1 cellular context compared by ENCODE assay signal in genomic region chr16:58733671-58734458, GRCh38.
TF ChIP-seq lines count a peak whose summit lies in the region.

Gene GOT2 (minus strand): TSS chr16:58734316. CDS start chr16:58734228, 88 bp downstream.

TF ChIP-seq in HepG2, 621 proteins besides CTCF, POLR2A, EP300 and RAD21 (continued from another document and continues in another):
- TF ChIP-seq, protein P1, sequence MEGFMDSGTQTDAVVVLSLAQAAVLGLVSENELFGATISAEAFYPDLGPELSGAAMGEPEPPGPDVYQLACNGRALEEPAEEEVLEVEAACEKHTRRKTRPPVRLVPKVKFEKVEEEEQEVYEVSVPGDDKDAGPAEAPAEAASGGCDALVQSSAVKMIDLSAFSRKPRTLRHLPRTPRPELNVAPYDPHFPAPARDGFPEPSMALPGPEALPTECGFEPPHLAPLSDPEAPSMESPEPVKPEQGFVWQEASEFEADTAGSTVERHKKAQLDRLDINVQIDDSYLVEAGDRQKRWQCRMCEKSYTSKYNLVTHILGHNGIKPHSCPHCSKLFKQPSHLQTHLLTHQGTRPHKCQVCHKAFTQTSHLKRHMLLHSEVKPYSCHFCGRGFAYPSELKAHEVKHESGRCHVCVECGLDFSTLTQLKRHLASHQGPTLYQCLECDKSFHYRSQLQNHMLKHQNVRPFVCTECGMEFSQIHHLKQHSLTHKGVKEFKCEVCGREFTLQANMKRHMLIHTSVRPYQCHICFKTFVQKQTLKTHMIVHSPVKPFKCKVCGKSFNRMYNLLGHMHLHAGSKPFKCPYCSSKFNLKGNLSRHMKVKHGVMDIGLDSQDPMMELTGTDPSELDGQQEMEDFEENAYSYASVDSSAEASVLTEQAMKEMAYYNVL (CRISPR knock-in tag; IDR thresholded peaks at IDR 0.05; ENCODE audit: borderline replicate concordance): peak; percentile 89
- TF ChIP-seq, protein P2, sequence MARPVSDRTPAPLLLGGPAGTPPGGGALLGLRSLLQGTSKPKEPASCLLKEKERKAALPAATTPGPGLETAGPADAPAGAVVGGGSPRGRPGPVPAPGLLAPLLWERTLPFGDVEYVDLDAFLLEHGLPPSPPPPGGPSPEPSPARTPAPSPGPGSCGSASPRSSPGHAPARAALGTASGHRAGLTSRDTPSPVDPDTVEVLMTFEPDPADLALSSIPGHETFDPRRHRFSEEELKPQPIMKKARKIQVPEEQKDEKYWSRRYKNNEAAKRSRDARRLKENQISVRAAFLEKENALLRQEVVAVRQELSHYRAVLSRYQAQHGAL (CRISPR knock-in tag; IDR thresholded peaks at IDR 0.05; ENCODE audit: not compliant biosample characterization): peak; percentile 62
- TF ChIP-seq NFIC (IDR thresholded peaks at IDR 0.05; ENCODE audit: low read length) (no peak), ZNF232 (CRISPR knock-in tag; IDR thresholded peaks at IDR 0.05; ENCODE audit: borderline replicate concordance) (peak; percentile 94), ZNF543 (CRISPR knock-in tag; IDR thresholded peaks at IDR 0.05) (peak; percentile 81; the same call in 1 of the 2 replicates), ZNF503 (CRISPR knock-in tag; IDR thresholded peaks at IDR 0.05) (peak; percentile 77), ZNF589 (CRISPR knock-in tag; conservative IDR thresholded peaks at IDR 0.05) (peak; percentile 86), ARID3A (IDR thresholded peaks at IDR 0.05; ENCODE audit: low read depth, low read length) (peak; percentile 59; the same call in 1 of the 2 replicates), IKZF4 (CRISPR knock-in tag; IDR thresholded peaks at IDR 0.05; ENCODE audit: borderline replicate concordance, low read depth, not compliant biosample characterization) (peak; percentile 78), ZNF616 (CRISPR knock-in tag; IDR thresholded peaks at IDR 0.05; ENCODE audit: low read depth) (no peak; the same call in 1 of the 2 replicates), KMT2A (CRISPR knock-in tag; IDR thresholded peaks at IDR 0.05) (peak; percentile 98), SMC3 (IDR thresholded peaks at IDR 0.05; ENCODE audit: low read length) (no peak), MIER3 (CRISPR knock-in tag; IDR thresholded peaks at IDR 0.05; ENCODE audit: borderline replicate concordance) (peak; percentile 96), PHF21A (CRISPR knock-in tag; IDR thresholded peaks at IDR 0.05) (peak; percentile 87), REL (CRISPR knock-in tag; conservative IDR thresholded peaks at IDR 0.05) (peak; percentile 92), RARG (CRISPR knock-in tag; IDR thresholded peaks at IDR 0.05; ENCODE audit: low read depth) (no peak), SP2 (CRISPR knock-in tag; IDR thresholded peaks at IDR 0.05) (no peak), ZNF670 (CRISPR knock-in tag; IDR thresholded peaks at IDR 0.05; ENCODE audit: borderline replicate concordance) (peak; percentile 97), ZNF749 (CRISPR knock-in tag; IDR thresholded peaks at IDR 0.05; ENCODE audit: borderline replicate concordance) (peak; percentile 51; the same call in 1 of the 2 replicates)
- TF ChIP-seq, protein P3, sequence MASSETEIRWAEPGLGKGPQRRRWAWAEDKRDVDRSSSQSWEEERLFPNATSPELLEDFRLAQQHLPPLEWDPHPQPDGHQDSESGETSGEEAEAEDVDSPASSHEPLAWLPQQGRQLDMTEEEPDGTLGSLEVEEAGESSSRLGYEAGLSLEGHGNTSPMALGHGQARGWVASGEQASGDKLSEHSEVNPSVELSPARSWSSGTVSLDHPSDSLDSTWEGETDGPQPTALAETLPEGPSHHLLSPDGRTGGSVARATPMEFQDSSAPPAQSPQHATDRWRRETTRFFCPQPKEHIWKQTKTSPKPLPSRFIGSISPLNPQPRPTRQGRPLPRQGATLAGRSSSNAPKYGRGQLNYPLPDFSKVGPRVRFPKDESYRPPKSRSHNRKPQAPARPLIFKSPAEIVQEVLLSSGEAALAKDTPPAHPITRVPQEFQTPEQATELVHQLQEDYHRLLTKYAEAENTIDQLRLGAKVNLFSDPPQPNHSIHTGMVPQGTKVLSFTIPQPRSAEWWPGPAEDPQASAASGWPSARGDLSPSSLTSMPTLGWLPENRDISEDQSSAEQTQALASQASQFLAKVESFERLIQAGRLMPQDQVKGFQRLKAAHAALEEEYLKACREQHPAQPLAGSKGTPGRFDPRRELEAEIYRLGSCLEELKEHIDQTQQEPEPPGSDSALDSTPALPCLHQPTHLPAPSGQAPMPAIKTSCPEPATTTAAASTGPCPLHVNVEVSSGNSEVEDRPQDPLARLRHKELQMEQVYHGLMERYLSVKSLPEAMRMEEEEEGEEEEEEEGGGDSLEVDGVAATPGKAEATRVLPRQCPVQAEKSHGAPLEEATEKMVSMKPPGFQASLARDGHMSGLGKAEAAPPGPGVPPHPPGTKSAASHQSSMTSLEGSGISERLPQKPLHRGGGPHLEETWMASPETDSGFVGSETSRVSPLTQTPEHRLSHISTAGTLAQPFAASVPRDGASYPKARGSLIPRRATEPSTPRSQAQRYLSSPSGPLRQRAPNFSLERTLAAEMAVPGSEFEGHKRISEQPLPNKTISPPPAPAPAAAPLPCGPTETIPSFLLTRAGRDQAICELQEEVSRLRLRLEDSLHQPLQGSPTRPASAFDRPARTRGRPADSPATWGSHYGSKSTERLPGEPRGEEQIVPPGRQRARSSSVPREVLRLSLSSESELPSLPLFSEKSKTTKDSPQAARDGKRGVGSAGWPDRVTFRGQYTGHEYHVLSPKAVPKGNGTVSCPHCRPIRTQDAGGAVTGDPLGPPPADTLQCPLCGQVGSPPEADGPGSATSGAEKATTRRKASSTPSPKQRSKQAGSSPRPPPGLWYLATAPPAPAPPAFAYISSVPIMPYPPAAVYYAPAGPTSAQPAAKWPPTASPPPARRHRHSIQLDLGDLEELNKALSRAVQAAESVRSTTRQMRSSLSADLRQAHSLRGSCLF (CRISPR knock-in tag; IDR thresholded peaks at IDR 0.05; ENCODE audit: borderline replicate concordance): 0 out of 2 replicates have a peak, but pooled peaks have one; percentile 70
- TF ChIP-seq, protein P4, sequence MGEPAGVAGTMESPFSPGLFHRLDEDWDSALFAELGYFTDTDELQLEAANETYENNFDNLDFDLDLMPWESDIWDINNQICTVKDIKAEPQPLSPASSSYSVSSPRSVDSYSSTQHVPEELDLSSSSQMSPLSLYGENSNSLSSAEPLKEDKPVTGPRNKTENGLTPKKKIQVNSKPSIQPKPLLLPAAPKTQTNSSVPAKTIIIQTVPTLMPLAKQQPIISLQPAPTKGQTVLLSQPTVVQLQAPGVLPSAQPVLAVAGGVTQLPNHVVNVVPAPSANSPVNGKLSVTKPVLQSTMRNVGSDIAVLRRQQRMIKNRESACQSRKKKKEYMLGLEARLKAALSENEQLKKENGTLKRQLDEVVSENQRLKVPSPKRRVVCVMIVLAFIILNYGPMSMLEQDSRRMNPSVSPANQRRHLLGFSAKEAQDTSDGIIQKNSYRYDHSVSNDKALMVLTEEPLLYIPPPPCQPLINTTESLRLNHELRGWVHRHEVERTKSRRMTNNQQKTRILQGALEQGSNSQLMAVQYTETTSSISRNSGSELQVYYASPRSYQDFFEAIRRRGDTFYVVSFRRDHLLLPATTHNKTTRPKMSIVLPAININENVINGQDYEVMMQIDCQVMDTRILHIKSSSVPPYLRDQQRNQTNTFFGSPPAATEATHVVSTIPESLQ (CRISPR knock-in tag; conservative IDR thresholded peaks at IDR 0.05): no peak
- TF ChIP-seq, protein P5, sequence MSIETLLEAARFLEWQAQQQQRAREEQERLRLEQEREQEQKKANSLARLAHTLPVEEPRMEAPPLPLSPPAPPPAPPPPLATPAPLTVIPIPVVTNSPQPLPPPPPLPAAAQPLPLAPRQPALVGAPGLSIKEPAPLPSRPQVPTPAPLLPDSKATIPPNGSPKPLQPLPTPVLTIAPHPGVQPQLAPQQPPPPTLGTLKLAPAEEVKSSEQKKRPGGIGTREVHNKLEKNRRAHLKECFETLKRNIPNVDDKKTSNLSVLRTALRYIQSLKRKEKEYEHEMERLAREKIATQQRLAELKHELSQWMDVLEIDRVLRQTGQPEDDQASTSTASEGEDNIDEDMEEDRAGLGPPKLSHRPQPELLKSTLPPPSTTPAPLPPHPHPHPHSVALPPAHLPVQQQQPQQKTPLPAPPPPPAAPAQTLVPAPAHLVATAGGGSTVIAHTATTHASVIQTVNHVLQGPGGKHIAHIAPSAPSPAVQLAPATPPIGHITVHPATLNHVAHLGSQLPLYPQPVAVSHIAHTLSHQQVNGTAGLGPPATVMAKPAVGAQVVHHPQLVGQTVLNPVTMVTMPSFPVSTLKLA (IDR thresholded peaks at IDR 0.05): peak; percentile 55
- TF ChIP-seq, protein P6, sequence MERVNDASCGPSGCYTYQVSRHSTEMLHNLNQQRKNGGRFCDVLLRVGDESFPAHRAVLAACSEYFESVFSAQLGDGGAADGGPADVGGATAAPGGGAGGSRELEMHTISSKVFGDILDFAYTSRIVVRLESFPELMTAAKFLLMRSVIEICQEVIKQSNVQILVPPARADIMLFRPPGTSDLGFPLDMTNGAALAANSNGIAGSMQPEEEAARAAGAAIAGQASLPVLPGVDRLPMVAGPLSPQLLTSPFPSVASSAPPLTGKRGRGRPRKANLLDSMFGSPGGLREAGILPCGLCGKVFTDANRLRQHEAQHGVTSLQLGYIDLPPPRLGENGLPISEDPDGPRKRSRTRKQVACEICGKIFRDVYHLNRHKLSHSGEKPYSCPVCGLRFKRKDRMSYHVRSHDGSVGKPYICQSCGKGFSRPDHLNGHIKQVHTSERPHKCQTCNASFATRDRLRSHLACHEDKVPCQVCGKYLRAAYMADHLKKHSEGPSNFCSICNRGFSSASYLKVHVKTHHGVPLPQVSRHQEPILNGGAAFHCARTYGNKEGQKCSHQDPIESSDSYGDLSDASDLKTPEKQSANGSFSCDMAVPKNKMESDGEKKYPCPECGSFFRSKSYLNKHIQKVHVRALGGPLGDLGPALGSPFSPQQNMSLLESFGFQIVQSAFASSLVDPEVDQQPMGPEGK (CRISPR knock-in tag; IDR thresholded peaks at IDR 0.05): peak; percentile 73
- TF ChIP-seq, protein P7, sequence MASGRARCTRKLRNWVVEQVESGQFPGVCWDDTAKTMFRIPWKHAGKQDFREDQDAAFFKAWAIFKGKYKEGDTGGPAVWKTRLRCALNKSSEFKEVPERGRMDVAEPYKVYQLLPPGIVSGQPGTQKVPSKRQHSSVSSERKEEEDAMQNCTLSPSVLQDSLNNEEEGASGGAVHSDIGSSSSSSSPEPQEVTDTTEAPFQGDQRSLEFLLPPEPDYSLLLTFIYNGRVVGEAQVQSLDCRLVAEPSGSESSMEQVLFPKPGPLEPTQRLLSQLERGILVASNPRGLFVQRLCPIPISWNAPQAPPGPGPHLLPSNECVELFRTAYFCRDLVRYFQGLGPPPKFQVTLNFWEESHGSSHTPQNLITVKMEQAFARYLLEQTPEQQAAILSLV (CRISPR knock-in tag; IDR thresholded peaks at IDR 0.05; ENCODE audit: borderline replicate concordance): peak; percentile 94
- TF ChIP-seq, protein P8, sequence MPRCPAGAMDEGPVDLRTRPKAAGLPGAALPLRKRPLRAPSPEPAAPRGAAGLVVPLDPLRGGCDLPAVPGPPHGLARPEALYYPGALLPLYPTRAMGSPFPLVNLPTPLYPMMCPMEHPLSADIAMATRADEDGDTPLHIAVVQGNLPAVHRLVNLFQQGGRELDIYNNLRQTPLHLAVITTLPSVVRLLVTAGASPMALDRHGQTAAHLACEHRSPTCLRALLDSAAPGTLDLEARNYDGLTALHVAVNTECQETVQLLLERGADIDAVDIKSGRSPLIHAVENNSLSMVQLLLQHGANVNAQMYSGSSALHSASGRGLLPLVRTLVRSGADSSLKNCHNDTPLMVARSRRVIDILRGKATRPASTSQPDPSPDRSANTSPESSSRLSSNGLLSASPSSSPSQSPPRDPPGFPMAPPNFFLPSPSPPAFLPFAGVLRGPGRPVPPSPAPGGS (CRISPR knock-in tag; IDR thresholded peaks at IDR 0.05): peak; percentile 92
